Comparison of ENCODE assay signal across 1 cellular context in the genomic region with DNA sequence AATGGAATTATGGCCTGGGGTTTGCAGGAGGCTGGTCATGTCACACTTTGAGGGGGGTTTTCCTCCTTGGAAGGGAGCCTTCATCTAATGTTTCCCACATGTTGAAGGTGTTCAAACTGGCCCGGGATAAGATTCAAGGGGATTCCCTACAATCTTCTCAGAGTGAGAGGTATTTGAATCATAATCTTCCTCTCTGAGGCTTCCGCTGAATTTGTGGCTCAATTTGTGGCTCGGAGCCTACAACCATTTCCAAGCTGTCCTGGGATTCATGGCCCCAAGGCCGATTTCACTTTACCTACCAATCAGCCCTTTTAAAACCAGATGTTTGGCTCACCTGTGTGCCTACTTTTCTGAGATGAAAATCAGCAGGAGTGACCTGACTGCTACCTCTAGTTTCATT.
TF ChIP-seq lines count a peak whose summit lies in the region.

No MANE protein-coding gene starts in this region.

TF ChIP-seq in WTC11, 78 proteins besides CTCF, POLR2A, EP300 and RAD21:
- TF ChIP-seq AFF4 (CRISPR knock-in tag; IDR thresholded peaks at IDR 0.05; ENCODE audit: borderline replicate concordance) (no peak), AR (CRISPR knock-in tag; IDR thresholded peaks at IDR 0.05) (no peak), SP1 (CRISPR knock-in tag; conservative IDR thresholded peaks at IDR 0.05) (no peak), RELA (CRISPR knock-in tag; IDR thresholded peaks at IDR 0.05; ENCODE audit: borderline replicate concordance) (no peak), SOX15 (CRISPR knock-in tag; IDR thresholded peaks at IDR 0.05) (no peak), NFYB (CRISPR knock-in tag; conservative IDR thresholded peaks at IDR 0.05; ENCODE audit: low read depth) (no peak), USF1 (CRISPR knock-in tag; IDR thresholded peaks at IDR 0.05) (no peak), SMAD3 (CRISPR knock-in tag; IDR thresholded peaks at IDR 0.05; ENCODE audit: borderline replicate concordance) (no peak), CREB1 (CRISPR knock-in tag; IDR thresholded peaks at IDR 0.05) (no peak), FOXP4 (CRISPR knock-in tag; IDR thresholded peaks at IDR 0.05) (no peak), KAT7 (CRISPR knock-in tag; IDR thresholded peaks at IDR 0.05; ENCODE audit: borderline replicate concordance) (no peak), TEAD1 (CRISPR knock-in tag; IDR thresholded peaks at IDR 0.05) (no peak), SMAD4 (CRISPR knock-in tag; IDR thresholded peaks at IDR 0.05) (no peak)
- TF ChIP-seq, protein P1, sequence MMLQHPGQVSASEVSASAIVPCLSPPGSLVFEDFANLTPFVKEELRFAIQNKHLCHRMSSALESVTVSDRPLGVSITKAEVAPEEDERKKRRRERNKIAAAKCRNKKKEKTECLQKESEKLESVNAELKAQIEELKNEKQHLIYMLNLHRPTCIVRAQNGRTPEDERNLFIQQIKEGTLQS (CRISPR knock-in tag; conservative IDR thresholded peaks at IDR 0.05), result no peak
